1 cellular context compared by ENCODE assay signal in genomic region chr4:47533689-47534347, GRCh38.
TF ChIP-seq lines count a peak whose summit lies in the region.

No MANE protein-coding gene starts in this region.

TF ChIP-seq in IMR-90, 13 proteins besides CTCF, POLR2A, EP300 and RAD21:
- TF ChIP-seq MAFK (IDR thresholded peaks at IDR 0.05; ENCODE audit: low read depth, low read length) (no peak), CEBPB (IDR thresholded peaks at IDR 0.05; ENCODE audit: low read depth, low read length) (no peak), RFX5 (IDR thresholded peaks at IDR 0.05; ENCODE audit: low read depth, low read length) (no peak), RCOR1 (IDR thresholded peaks at IDR 0.05; ENCODE audit: insufficient replicate concordance, low read length) (no peak), FOS (IDR thresholded peaks at IDR 0.05; ENCODE audit: low read depth, low read length) (no peak), ELK1 (IDR thresholded peaks at IDR 0.05; ENCODE audit: borderline replicate concordance, low read depth, low read length) (no peak), BHLHE40 (IDR thresholded peaks at IDR 0.05; ENCODE audit: low read depth, low read length) (no peak), NFE2L2 (IDR thresholded peaks at IDR 0.05; ENCODE audit: low read depth, low read length) (no peak), MXI1 (IDR thresholded peaks at IDR 0.05; ENCODE audit: borderline replicate concordance, low read depth, low read length) (no peak), USF2 (IDR thresholded peaks at IDR 0.05; ENCODE audit: low read depth, low read length) (no peak), SMC3 (IDR thresholded peaks at IDR 0.05; ENCODE audit: low read depth, low read length) (no peak)
